1 cellular context compared by ENCODE assay signal in genomic region chr1:234874291-234875288, GRCh38.
TF ChIP-seq lines count a peak whose summit lies in the region.

No MANE protein-coding gene starts in this region.

TF ChIP-seq in K562, 482 proteins besides CTCF, POLR2A, EP300 and RAD21 (continued from another document and continues in another):
- TF ChIP-seq LEF1 (IDR thresholded peaks at IDR 0.05) (peak; percentile 83), ZNF316 (IDR thresholded peaks at IDR 0.05) (peak; percentile 98), CHAMP1 (IDR thresholded peaks at IDR 0.05) (no peak), PRDM10 (IDR thresholded peaks at IDR 0.05; ENCODE audit: partially characterized antibody) (no peak), ZFP91 (CRISPR knock-in tag; IDR thresholded peaks at IDR 0.05) (no peak), THRB (CRISPR knock-in tag; conservative IDR thresholded peaks at IDR 0.05) (peak; percentile 68; the same call in 1 of the 2 replicates), FOSL1 (tag; conservative IDR thresholded peaks at IDR 0.05) (peak; percentile 64), ETV1 (tag; conservative IDR thresholded peaks at IDR 0.05; ENCODE audit: low read depth) (peak; percentile 63; the same call in 1 of the 2 replicates), BRF1 (IDR thresholded peaks at IDR 0.05; ENCODE audit: borderline replicate concordance, extremely low read depth, insufficient read length) (no peak), ZNF280A (IDR thresholded peaks at IDR 0.05; ENCODE audit: low read depth, partially characterized antibody) (no peak), ZBTB33 (CRISPR knock-in tag; IDR thresholded peaks at IDR 0.05) (0 out of 2 replicates have a peak, but pooled peaks have one; percentile 19), MTF1 (CRISPR knock-in tag; IDR thresholded peaks at IDR 0.05; ENCODE audit: borderline replicate concordance) (no peak), TOE1 (IDR thresholded peaks at IDR 0.05; ENCODE audit: borderline replicate concordance) (peak; percentile 74), TOE1 (CRISPR knock-in tag; IDR thresholded peaks at IDR 0.05; ENCODE audit: borderline replicate concordance, low read depth) (no peak), ZC3H8 (IDR thresholded peaks at IDR 0.05) (no peak), XRCC5 (IDR thresholded peaks at IDR 0.05; ENCODE audit: low read depth, low read length) (no peak), CUX1 (CRISPR knock-in tag; IDR thresholded peaks at IDR 0.05) (peak; percentile 96), GTF2B (IDR thresholded peaks at IDR 0.05; ENCODE audit: extremely low read depth, insufficient read length) (no peak), SP2 (IDR thresholded peaks at IDR 0.05; ENCODE audit: extremely low read depth, low read depth, low read length, poor library complexity, severe bottlenecking) (no peak), PHTF2 (CRISPR knock-in tag; IDR thresholded peaks at IDR 0.05) (no peak), KLF10 (CRISPR knock-in tag; IDR thresholded peaks at IDR 0.05) (no peak), PRMT5 (CRISPR knock-in tag; IDR thresholded peaks at IDR 0.05) (no peak), HMG20A (CRISPR knock-in tag; conservative IDR thresholded peaks at IDR 0.05) (no peak), FUS (optimal IDR thresholded peaks at IDR 0.05; ENCODE audit: low read depth, low read length) (no peak), FIP1L1 (IDR thresholded peaks at IDR 0.05; ENCODE audit: low read depth, low read length, poor library complexity, severe bottlenecking) (no peak), RBM14 (IDR thresholded peaks at IDR 0.05; ENCODE audit: borderline replicate concordance, insufficient read depth, low read depth, low read length) (no peak), SNRNP70 (optimal IDR thresholded peaks at IDR 0.05; ENCODE audit: low read depth, low read length) (no peak), HOMEZ (CRISPR knock-in tag; IDR thresholded peaks at IDR 0.05) (peak; percentile 89), TRIM25 (IDR thresholded peaks at IDR 0.05; ENCODE audit: borderline replicate concordance) (no peak), RFX1 (IDR thresholded peaks at IDR 0.05) (no peak; the same call in 1 of the 2 replicates), CCNT2 (IDR thresholded peaks at IDR 0.05; ENCODE audit: borderline replicate concordance, extremely low read depth, insufficient read length, low read depth, low read length) (no peak), ZNF445 (CRISPR knock-in tag; IDR thresholded peaks at IDR 0.05; ENCODE audit: low read depth) (0 out of 2 replicates have a peak, but pooled peaks have one; percentile 8), NEUROD1 (IDR thresholded peaks at IDR 0.05; ENCODE audit: borderline replicate concordance, low read depth, low read length, partially characterized antibody) (no peak), SAP30 (IDR thresholded peaks at IDR 0.05; ENCODE audit: borderline replicate concordance, insufficient read depth, low read depth, low read length, poor library complexity, severe bottlenecking) (no peak)
